9 cellular contexts compared by ENCODE assay signal in genomic region chr10:104080762-104081161, GRCh38. TPM values are rescaled to one million over a fixed set of nuclear protein-coding genes. Genes with fewer than 3 reads are reported as not detected.
DNase-seq lines count a peak whose midpoint lies in the region; ATAC-seq, FAIRE-seq and TF ChIP-seq lines count a peak whose summit lies in the region.
"Had no signal": no experiment of that assay in that cellular context is flagged by ENCODE, and none has a peak within 500 bp of the region (broad histone marks: within the 10 kb centered on the region; RNA-seq: fewer than 3 reads in every experiment).

No MANE protein-coding gene starts in this region.

- intact Hi-C loops in HepG2 (cut with micrococcal nuclease; ENCODE audit: unreplicated experiment) = loop anchor here (1.0 kb wide), 1 partner anchor 192 kb away; no protein-coding TSS in a partner anchor

- POLR2A ChIA-PET in HepG2 (lab: Yijun Ruan, JAX) = no interaction called here

- WGBS in HepG2 (ENCODE audit: low lambda C conversion rate) = 0% methylated on average over 1 of the region's 1 CpG

- H3K27me3 ChIP-seq in HepG2 (ENCODE audit: control insufficient read depth in 1 of 2, insufficient read depth in 2 of 2, low read length in 2 of 2) (peaks cover 0 to 23% of the 10 kb centered on the region in 2 experiments; a peak in 2 of 5 replicates), H7 (ENCODE audit: control insufficient read depth, insufficient read depth, low read length) (no peaks in the 10 kb centered on the region; the same call in 1 of the 2 replicates)
- H3K27me3 ChIP-seq: SJCRH30 had no signal

- peak; percentile 49 for FAIRE-seq in HepG2 (lab: Jason Lieb, UNC)

- TF ChIP-seq RAD21 in HepG2 (CRISPR knock-in tag; IDR thresholded peaks at IDR 0.05) = no peak

- no peak for TF ChIP-seq EP300 in HepG2 (IDR thresholded peaks at IDR 0.05; ENCODE audit: low read depth in 2 of 2, low read length in 2 of 2)
- no peak for TF ChIP-seq EP300 in HepG2 (CRISPR knock-in tag; IDR thresholded peaks at IDR 0.05; ENCODE audit: borderline replicate concordance)

- H3K36me3 ChIP-seq in HepG2 (replicated peaks in 1 of 2; ENCODE audit: control insufficient read depth in 1 of 2, insufficient read depth in 2 of 2, low read length in 2 of 2) (no peaks in the 10 kb centered on the region), H7 (replicated peaks; ENCODE audit: control insufficient read depth, insufficient read depth, low read length) (no peaks in the 10 kb centered on the region)
- H3K36me3 ChIP-seq: SJCRH30 had no signal

- no peaks in the 10 kb centered on the region for H3K4me1 ChIP-seq in HepG2 (ENCODE audit: insufficient read depth, low read length)

- CTCF ChIA-PET in HepG2 (lab: Yijun Ruan, JAX; ENCODE audit: low intra/inter-chr PET ratio, low total read pairs) = no interaction called here

- no TSS peak for BruUV-seq in HepG2 (replicated peaks; lab: Mats Ljungman, UMichigan)

- H3K79me2 ChIP-seq in HepG2 (ENCODE audit: insufficient read depth, low read length) = no peaks in the 10 kb centered on the region

- DNase-seq in Daoy (ENCODE audit: low read depth) (peak; percentile 13), LNCaP clone FGC (ENCODE audit: low read depth) (peak; percentile 42), HepG2 (ENCODE audit: low spot score) (peak; percentile 28), H7 (no peak), occipital lobe (lab: John Stamatoyannopoulos, UW) (no peak)

- H2AFZ ChIP-seq in HepG2 (ENCODE audit: low read length) = no peak overlapping the region

- no peaks in the 10 kb centered on the region for H3K9me3 ChIP-seq in HepG2 (ENCODE audit: low read length)
- H3K9me3 ChIP-seq: SJCRH30 had no signal

- no peaks in the 10 kb centered on the region for H4K20me1 ChIP-seq in HepG2 (ENCODE audit: insufficient read depth, low read length)

- in situ Hi-C loops in HepG2 (cut with HindIII; ENCODE audit: extremely low pct_ligation_motif_present, low pct_unique_long_range_greater_than_20kb) = no loop called here

- TF ChIP-seq CTCF in LNCaP clone FGC (IDR thresholded peaks at IDR 0.05; ENCODE audit: control insufficient read depth, extremely low read depth, insufficient read depth) = peak; percentile 53
- TF ChIP-seq CTCF in WI38 (IDR thresholded peaks at IDR 0.05; ENCODE audit: low read depth, low read length) = peak; percentile 42; the same call in 1 of the 2 replicates
- peak; percentile 49 for TF ChIP-seq CTCF in HepG2 (CRISPR knock-in tag; IDR thresholded peaks at IDR 0.05)

- TF ChIP-seq POLR2A in HepG2 (IDR thresholded peaks at IDR 0.05; ENCODE audit: insufficient read depth in 1 of 2, low read depth in 2 of 2, low read length in 2 of 2) = no peak

- ATAC-seq in HepG2 (peak; percentile 70), GM21515 (IDR thresholded peaks at IDR 0.05; ENCODE audit: unreplicated experiment) (no peak), HG02885 (IDR thresholded peaks at IDR 0.05; ENCODE audit: poor library complexity, unreplicated experiment) (no peak)

- H3K4me3 ChIP-seq in LNCaP clone FGC (ENCODE audit: low read depth, low read length) (no peak overlapping the region), WI38 (ENCODE audit: low read depth, low read length) (no peak overlapping the region), HepG2 (replicated peaks in 1 of 3; ENCODE audit: insufficient read depth in 1 of 3, low read depth in 2 of 3, low read length in 3 of 3) (no peak overlapping the region), H7 (ENCODE audit: insufficient read depth, low read depth, low read length) (no peak overlapping the region)
- H3K4me3 ChIP-seq: SJCRH30 had no signal

- no peak overlapping the region for H3K9ac ChIP-seq in HepG2 (ENCODE audit: insufficient read depth, low read depth, low read length)

- no peak overlapping the region for H3K27ac ChIP-seq in HepG2 (ENCODE audit: extremely low read length, insufficient read depth, low read length)
- H3K27ac ChIP-seq: SJCRH30 had no signal

- no peak overlapping the region for H3K4me2 ChIP-seq in HepG2 (ENCODE audit: low read depth, low read length)

TF ChIP-seq in HepG2, 621 proteins besides CTCF, POLR2A, EP300 and RAD21:
- TF ChIP-seq STAG1 (CRISPR knock-in tag; IDR thresholded peaks at IDR 0.05) (peak; percentile 44), GATAD2A (CRISPR knock-in tag; IDR thresholded peaks at IDR 0.05) (no peak), ZBTB1 (CRISPR knock-in tag; IDR thresholded peaks at IDR 0.05; ENCODE audit: borderline replicate concordance) (no peak), SMC3 (IDR thresholded peaks at IDR 0.05; ENCODE audit: low read length) (peak; percentile 51; the same call in 1 of the 2 replicates)
TF ChIP-seq in HepG2: peak in this region for 2.

RNA-seq across cellular contexts. Expression of gene COL17A1, which starts 4.9 kb away (rescaled TPM):
- total RNA-seq in Daoy (2014; rRNA removed; shearing (Covaris generic)) = 0.06 and 0.23 TPM in 2 replicates
- total RNA-seq in HepG2 (2016; rRNA removed; fragmentation: Illumina TruSeq; extraction: Trizol) (not detected in 2 replicates), occipital lobe (not detected)
- not detected in 2 replicates for total RNA-seq in HepG2 (2016; cell fraction: cytosol; rRNA removed; fragmentation: Illumina TruSeq; extraction: Trizol; ENCODE audit: low read depth)
- 0.09 TPM in 1 of 2 replicates, not detected in the other for total RNA-seq in HepG2 (2016; cell fraction: insoluble cytoplasmic fraction; rRNA removed; fragmentation: Illumina TruSeq; extraction: Trizol)
- total RNA-seq in HepG2 (2016; cell fraction: membrane; rRNA removed; fragmentation: Illumina TruSeq; extraction: Trizol) = 0.21 TPM in 1 of 2 replicates, not detected in the other
- not detected in 2 replicates for total RNA-seq in HepG2 (2016; cell fraction: nucleus; rRNA removed; fragmentation: Illumina TruSeq; extraction: Trizol)
- 0.03 and 0.13 TPM in 2 replicates for polyA plus RNA-seq in HepG2 (2011; rRNA removed)
- 0.04 TPM in 1 of 2 replicates, not detected in the other for polyA plus RNA-seq in HepG2 (2011; cell fraction: cytosol; rRNA removed)
- 0.35 and 0.54 TPM in 2 replicates for polyA plus RNA-seq in HepG2 (2011; cell fraction: nucleus; rRNA removed)
- not detected in 2 replicates for polyA plus RNA-seq in HepG2 (2012)
- not detected in 2 replicates for polyA plus RNA-seq in HepG2 (2016; cell fraction: cytosol; fragmentation: Illumina TruSeq; extraction: Trizol; ENCODE audit: low read depth)
- not detected in 2 replicates for polyA plus RNA-seq in HepG2 (2016; cell fraction: insoluble cytoplasmic fraction; fragmentation: Illumina TruSeq; extraction: Trizol; ENCODE audit: low read depth)
- not detected in 2 replicates for polyA plus RNA-seq in HepG2 (2016; cell fraction: membrane; fragmentation: Illumina TruSeq; extraction: Trizol; ENCODE audit: low read depth)
- polyA plus RNA-seq in HepG2 (2016; cell fraction: nucleus; fragmentation: Illumina TruSeq; extraction: Trizol; ENCODE audit: insufficient read depth, low read depth) = 0.32 TPM in 1 of 2 replicates, not detected in the other
- polyA minus RNA-seq in HepG2 (2011; rRNA and poly(A)+ RNA removed; ENCODE audit: low replicate concordance) = 0.92 and 1.6 TPM in 2 replicates
- polyA minus RNA-seq in HepG2 (2011; cell fraction: cytosol; rRNA and poly(A)+ RNA removed) = not detected in 2 replicates
- 0.25 TPM in 1 of 2 replicates, not detected in the other for polyA minus RNA-seq in HepG2 (2011; cell fraction: nucleus; rRNA and poly(A)+ RNA removed)
- 0.59 and 1.0 TPM in 2 replicates for total RNA-seq in H7 (2014; rRNA removed; shearing (Covaris generic))
- total RNA-seq: SJCRH30 had no signal

RNA-seq across cellular contexts. Expression of gene SFR1, which starts 41.2 kb away (rescaled TPM):
- total RNA-seq in Daoy (2014; rRNA removed; shearing (Covaris generic)) = 14.3 and 14.4 TPM in 2 replicates
- total RNA-seq in HepG2 (2016; rRNA removed; fragmentation: Illumina TruSeq; extraction: Trizol) (6.1 and 6.9 TPM in 2 replicates), occipital lobe (20.1 TPM)
- total RNA-seq in HepG2 (2016; cell fraction: cytosol; rRNA removed; fragmentation: Illumina TruSeq; extraction: Trizol; ENCODE audit: low read depth) = 4.1 and 4.3 TPM in 2 replicates
- total RNA-seq in HepG2 (2016; cell fraction: insoluble cytoplasmic fraction; rRNA removed; fragmentation: Illumina TruSeq; extraction: Trizol) = 7.2 and 7.6 TPM in 2 replicates
- 4.9 and 7.0 TPM in 2 replicates for total RNA-seq in HepG2 (2016; cell fraction: membrane; rRNA removed; fragmentation: Illumina TruSeq; extraction: Trizol)
- 5.2 and 7.4 TPM in 2 replicates for total RNA-seq in HepG2 (2016; cell fraction: nucleus; rRNA removed; fragmentation: Illumina TruSeq; extraction: Trizol)
- 1.6 and 2.2 TPM in 2 replicates for polyA plus RNA-seq in HepG2 (2011; rRNA removed)
- 1.4 and 1.5 TPM in 2 replicates for polyA plus RNA-seq in HepG2 (2011; cell fraction: cytosol; rRNA removed)
- polyA plus RNA-seq in HepG2 (2011; cell fraction: nucleus; rRNA removed) = 0.43 and 1.2 TPM in 2 replicates
- polyA plus RNA-seq in HepG2 (2012) = 2.3 and 3.8 TPM in 2 replicates
- 1.7 and 2.1 TPM in 2 replicates for polyA plus RNA-seq in HepG2 (2016; cell fraction: cytosol; fragmentation: Illumina TruSeq; extraction: Trizol; ENCODE audit: low read depth)
- polyA plus RNA-seq in HepG2 (2016; cell fraction: insoluble cytoplasmic fraction; fragmentation: Illumina TruSeq; extraction: Trizol; ENCODE audit: low read depth) = 9.5 TPM in 2 replicates
- polyA plus RNA-seq in HepG2 (2016; cell fraction: membrane; fragmentation: Illumina TruSeq; extraction: Trizol; ENCODE audit: low read depth) = 3.4 and 4.3 TPM in 2 replicates
- 6.6 and 10.8 TPM in 2 replicates for polyA plus RNA-seq in HepG2 (2016; cell fraction: nucleus; fragmentation: Illumina TruSeq; extraction: Trizol; ENCODE audit: insufficient read depth, low read depth)
- polyA minus RNA-seq in HepG2 (2011; rRNA and poly(A)+ RNA removed; ENCODE audit: low replicate concordance) = 2.4 TPM in 1 of 2 replicates, not detected in the other
- 3.3 and 4.0 TPM in 2 replicates for polyA minus RNA-seq in HepG2 (2011; cell fraction: cytosol; rRNA and poly(A)+ RNA removed)
- polyA minus RNA-seq in HepG2 (2011; cell fraction: nucleus; rRNA and poly(A)+ RNA removed) = 2.0 and 2.7 TPM in 2 replicates
- total RNA-seq in H7 (2014; rRNA removed; shearing (Covaris generic)) = 17.6 and 18.5 TPM in 2 replicates

Comparison
In these comparisons a context has a peak if more than half of its experiments do, and no peak if none do; other contexts are left out.
1. DNase-seq: peak in Daoy (single experiment), LNCaP clone FGC (single experiment) and HepG2 (single experiment); none in H7 (single experiment) and occipital lobe (single experiment).
2. Peak in every context shown above with its lines, with median percentiles within 50 percentile points of each other: CTCF ChIP-seq.